ENCODE assay signal across 18 cellular contexts in the genomic region with DNA sequence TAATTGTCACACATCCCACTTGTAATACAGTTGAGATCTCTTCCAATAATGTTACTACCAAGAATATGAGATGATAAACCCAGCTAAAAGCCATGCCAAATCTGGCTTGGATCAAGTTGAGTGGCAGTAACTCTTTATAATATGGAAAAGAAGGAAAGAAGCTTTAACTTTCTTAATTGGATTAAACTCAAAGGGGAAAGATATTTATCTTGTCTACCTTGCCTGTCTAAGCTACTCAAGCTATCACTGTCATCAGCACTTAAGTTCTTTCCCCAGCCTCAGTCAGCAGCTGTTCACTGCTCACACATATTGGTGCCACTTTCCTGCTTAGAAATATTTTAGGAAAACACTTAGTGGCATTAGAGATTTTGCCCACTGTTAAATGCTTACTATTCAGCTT.
"Had no signal": no experiment of that assay in that cellular context is flagged by ENCODE, and none has a peak within 500 bp of the region (broad histone marks: within the 10 kb centered on the region; RNA-seq: fewer than 3 reads in every experiment).

No MANE protein-coding gene starts in this region.

- DNase-seq: esophagus squamous epithelium; foreskin fibroblast; glutamatergic neuron; left colon; mesendoderm; naive thymus-derived CD4-positive, alpha-beta T cell; nephron progenitor cell; psoas muscle; sigmoid colon; small intestine; stimulated activated CD4-positive, alpha-beta T cell treated with anti-CD3 and anti-CD28 coated beads, Interleukin-12 subunit alpha, Interleukin-12 subunit beta, amount 100 ng/mL, for 4 hours; stimulated activated naive CD4-positive, alpha-beta T cell; stomach; substantia nigra; trophoblast cell had no signal

- FAIRE-seq: small intestine, urothelium cell line had no signal

- H3K9me3 ChIP-seq: esophagus squamous epithelium, gastroesophageal sphincter, neutrophil, psoas muscle, sigmoid colon, stomach had no signal

- H3K36me3 ChIP-seq: esophagus squamous epithelium, gastroesophageal sphincter, neutrophil, sigmoid colon, stomach had no signal

- ATAC-seq: gastroesophageal sphincter; left colon; naive thymus-derived CD4-positive, alpha-beta T cell; psoas muscle had no signal

- H3K27me3 ChIP-seq: esophagus squamous epithelium, gastroesophageal sphincter, neutrophil, sigmoid colon, stomach had no signal

- H3K27ac ChIP-seq: esophagus squamous epithelium, gastroesophageal sphincter, neutrophil, psoas muscle, sigmoid colon, stomach had no signal

- H3K4me3 ChIP-seq: esophagus squamous epithelium, gastroesophageal sphincter, psoas muscle, sigmoid colon, stomach had no signal

- H3K4me1 ChIP-seq: esophagus squamous epithelium, gastroesophageal sphincter, psoas muscle, sigmoid colon, stomach had no signal
